Comparison of ENCODE assay signal across 10 cellular contexts in genomic region chr16:30785126-30786106, GRCh38.
DNase-seq lines count a peak whose midpoint lies in the region; ATAC-seq and TF ChIP-seq lines count a peak whose summit lies in the region.
"Had no signal": no experiment of that assay in that cellular context is flagged by ENCODE, and none has a peak within 500 bp of the region (broad histone marks: within the 10 kb centered on the region; RNA-seq: fewer than 3 reads in every experiment).

No MANE protein-coding gene starts in this region.

- H3K27ac ChIP-seq in BLaER1 = peak overlapping the region; percentile 96; the same call in 1 of the 2 replicates

- H3K4me1 Mint-ChIP-seq in effector memory CD8-positive, alpha-beta T cell (ENCODE audit: low read depth in 2 of 2) = peaks cover 5 to 8% of the 10 kb centered on the region in 2 donors
- H3K4me1 Mint-ChIP-seq in nephron progenitor cell = peaks cover 38% of the 10 kb centered on the region

- peaks cover 30% of the 10 kb centered on the region for H3K4me1 ChIP-seq in BLaER1

- no peak for TF ChIP-seq POLR2A in NB4 (IDR thresholded peaks at IDR 0.05; ENCODE audit: extremely low read depth, insufficient read length)

- peak overlapping the region; percentile 83 to 88 for H3K4me3 Mint-ChIP-seq in effector memory CD8-positive, alpha-beta T cell
- peak overlapping the region; percentile 90 for H3K4me3 Mint-ChIP-seq in nephron progenitor cell

- peaks cover 47% of the 10 kb centered on the region for H4K20me1 ChIP-seq in BLaER1

- no peak overlapping the region for H3K27ac Mint-ChIP-seq in effector memory CD8-positive, alpha-beta T cell
- peak overlapping the region; percentile 74 for H3K27ac Mint-ChIP-seq in nephron progenitor cell

- H3K4me2 ChIP-seq in BLaER1 = peak overlapping the region; percentile 99

- peaks cover 48% of the 10 kb centered on the region for H3K36me3 ChIP-seq in BLaER1

- TF ChIP-seq CTCF in NB4 (IDR thresholded peaks at IDR 0.05; ENCODE audit: low read depth, low read length) = no peak
- TF ChIP-seq CTCF in nephron progenitor cell (IDR thresholded peaks at IDR 0.05) = no peak

- no peaks in the 10 kb centered on the region for H3K27me3 ChIP-seq in BLaER1

- H3K4me3 ChIP-seq in BLaER1 (peak overlapping the region; percentile 95), NB4 (ENCODE audit: low read depth, low read length) (peak overlapping the region; percentile 46)

- peak overlapping the region; percentile 96 for H3K9ac ChIP-seq in BLaER1

- no peaks in the 10 kb centered on the region for H3K36me3 Mint-ChIP-seq in effector memory CD8-positive, alpha-beta T cell (ENCODE audit: insufficient read depth)
- H3K36me3 Mint-ChIP-seq in nephron progenitor cell (ENCODE audit: low read depth) = peaks cover 24% of the 10 kb centered on the region

- peaks cover 14 to 20% of the 10 kb centered on the region in 2 donors for H3K27me3 Mint-ChIP-seq in effector memory CD8-positive, alpha-beta T cell
- peaks cover 7% of the 10 kb centered on the region for H3K27me3 Mint-ChIP-seq in nephron progenitor cell (ENCODE audit: low read depth, poor library complexity)

- DNase-seq in NB4 (ENCODE audit: low read depth) = no peak
- DNase-seq in effector memory CD8-positive, alpha-beta T cell = no peak
- DNase-seq in nephron progenitor cell = no peak
- DNase-seq in LoVo (ENCODE audit: low spot score) = no peak
- no peak for DNase-seq in hypothalamus (lab: John Stamatoyannopoulos, UW)
- DNase-seq: left cardiac atrium, NCI-H2081 treated with DMSO at 0.1 percent for 48 hours had no signal

- no peaks in the 10 kb centered on the region for H3K9me3 Mint-ChIP-seq in effector memory CD8-positive, alpha-beta T cell
- no peaks in the 10 kb centered on the region for H3K9me3 Mint-ChIP-seq in nephron progenitor cell

- no peaks in the 10 kb centered on the region for H3K9me3 ChIP-seq in BLaER1

- ATAC-seq in effector memory CD8-positive, alpha-beta T cell (replicated peaks) = no peak
- no peak for ATAC-seq in GM21717 (IDR thresholded peaks at IDR 0.05; ENCODE audit: unreplicated experiment)
- no peak for ATAC-seq in HG03025 (IDR thresholded peaks at IDR 0.05; ENCODE audit: low FRiP score, unreplicated experiment)
